15 cellular contexts compared by ENCODE assay signal in genomic region chrX:9911479-9911878, GRCh38. TPM values are rescaled to one million over a fixed set of nuclear protein-coding genes. Genes with fewer than 3 reads are reported as not detected.
DNase-seq lines count a peak whose midpoint lies in the region; ATAC-seq, FAIRE-seq and TF ChIP-seq lines count a peak whose summit lies in the region.
"Had no signal": no experiment of that assay in that cellular context is flagged by ENCODE, and none has a peak within 500 bp of the region (broad histone marks: within the 10 kb centered on the region; RNA-seq: fewer than 3 reads in every experiment).

No MANE protein-coding gene starts in this region.

- H3K9me3 ChIP-seq in GM23248 (ENCODE audit: low read depth) (no peaks in the 10 kb centered on the region), endothelial cell of umbilical vein (replicated peaks; ENCODE audit: control insufficient read depth, insufficient read depth, low read length) (no peaks in the 10 kb centered on the region)
- H3K9me3 ChIP-seq: SJSA1 had no signal

- H2AFZ ChIP-seq in GM23248 (no peak overlapping the region), endothelial cell of umbilical vein (ENCODE audit: low read depth, low read length) (no peak overlapping the region)

- intact Hi-C loops in endothelial cell of umbilical vein (cut with micrococcal nuclease) = loop anchor here (1.0 to 2.0 kb wide), 3 partner anchors 26 to 165 kb away; no protein-coding TSS in a partner anchor

- H3K79me2 ChIP-seq in GM23248 (ENCODE audit: insufficient read depth) = no peaks in the 10 kb centered on the region
- H3K79me2 ChIP-seq in endothelial cell of umbilical vein (ENCODE audit: control insufficient read depth, insufficient read depth, low read length) = no peaks in the 10 kb centered on the region

- H3K27me3 ChIP-seq in GM23248 (replicated peaks; ENCODE audit: insufficient read depth) (no peaks in the 10 kb centered on the region), endothelial cell of umbilical vein (ENCODE audit: control insufficient read depth in 2 of 2, insufficient read depth in 2 of 2, low read length in 2 of 2) (no peaks in the 10 kb centered on the region)
- H3K27me3 ChIP-seq: SJSA1 had no signal

- POLR2A ChIA-PET in endothelial cell of umbilical vein (lab: Charles Lee) = no interaction called here

- in situ Hi-C loops in GM23248 (cut with MboI) = no loop called here

- no peaks in the 10 kb centered on the region for H3K36me3 ChIP-seq in GM23248 (ENCODE audit: low read depth)
- H3K36me3 ChIP-seq in endothelial cell of umbilical vein (ENCODE audit: control insufficient read depth in 2 of 2, extremely low read depth in 1 of 2, insufficient read depth in 2 of 2, low read length in 2 of 2) = no peaks in the 10 kb centered on the region
- H3K36me3 ChIP-seq: SJSA1 had no signal

- TF ChIP-seq POLR2A in endothelial cell of umbilical vein (IDR thresholded peaks at IDR 0.05; ENCODE audit: low read depth, low read length) = no peak

- no peaks in the 10 kb centered on the region for H3F3A ChIP-seq in GM23248 (ENCODE audit: insufficient read depth)

- H4K20me1 ChIP-seq in GM23248 (ENCODE audit: insufficient read depth) (no peaks in the 10 kb centered on the region), endothelial cell of umbilical vein (replicated peaks; ENCODE audit: control insufficient read depth, extremely low read depth, insufficient read depth, low read length) (no peaks in the 10 kb centered on the region)

- H3K9ac ChIP-seq in GM23248 (no peak overlapping the region), endothelial cell of umbilical vein (replicated peaks; ENCODE audit: extremely low read depth, insufficient read depth, low read length) (peak overlapping the region; percentile 7)

- no peaks in the 10 kb centered on the region for H3K9me1 ChIP-seq in endothelial cell of umbilical vein (replicated peaks; ENCODE audit: control insufficient read depth, extremely low read depth, insufficient read depth, low read length)

- ATAC-seq in HG02938 (IDR thresholded peaks at IDR 0.05; ENCODE audit: unreplicated experiment) (no peak), HG03378 (IDR thresholded peaks at IDR 0.05; ENCODE audit: unreplicated experiment) (no peak), SK-N-SH treated with all-trans-retinoic acid at 6 μM for 48 hours (no peak)

- DNase-seq in GM23248 = peak; percentile 51
- peak; percentile 11 for DNase-seq in NCI-H510A (lab: John Stamatoyannopoulos, UW)
- DNase-seq in endothelial cell of umbilical vein (ENCODE audit: low read depth, low spot score) = peak; percentile 58
- no peak for DNase-seq in NK-92 (lab: John Stamatoyannopoulos, UW; ENCODE audit: unreplicated experiment)
- DNase-seq: CD4-positive, alpha-beta T cell; NCI-H1092 treated with DMSO at 0.1 percent for 48 hours; right cardiac atrium had no signal

- H3K9me3 Mint-ChIP-seq in nephron = no peaks in the 10 kb centered on the region
- H3K9me3 Mint-ChIP-seq: CD4-positive, alpha-beta T cell had no signal

- peak overlapping the region in 2 of 3 experiments; percentile 74 to 83 for H3K27ac Mint-ChIP-seq in nephron
- H3K27ac Mint-ChIP-seq: CD4-positive, alpha-beta T cell had no signal

- TF ChIP-seq CTCF in endothelial cell of umbilical vein (IDR thresholded peaks at IDR 0.05; ENCODE audit: extremely low read depth in 1 of 2, insufficient read depth in 1 of 2, low read depth in 1 of 2, low read length in 2 of 2) (no peak), nephron (IDR thresholded peaks at IDR 0.05; ENCODE audit: unreplicated experiment in 3 of 3) (no peak)

- H3K27me3 Mint-ChIP-seq in nephron (ENCODE audit: low read depth) = no peaks in the 10 kb centered on the region

- H3K27ac ChIP-seq in GM23248 (no peak overlapping the region), endothelial cell of umbilical vein (ENCODE audit: insufficient read depth, low read depth, low read length) (peak overlapping the region; percentile 78)
- H3K27ac ChIP-seq: HL-60, SJSA1 had no signal

- dilution Hi-C loops in endothelial cell of umbilical vein (cut with MboI; ENCODE audit: extremely low pct_ligation_motif_present, low sequenced_read_pairs) = no loop called here

- peaks cover 7% of the 10 kb centered on the region; the same call in 1 of the 2 replicates for H3K4me1 ChIP-seq in GM23248 (ENCODE audit: insufficient read depth)
- peaks cover 16% of the 10 kb centered on the region for H3K4me1 ChIP-seq in endothelial cell of umbilical vein (ENCODE audit: control insufficient read depth, extremely low read depth, insufficient read depth, low read length)

- peak; percentile 91 for FAIRE-seq in endothelial cell of umbilical vein (lab: Jason Lieb, UNC)
- FAIRE-seq: endometrium had no signal

- H3K9me2 ChIP-seq in GM23248 (ENCODE audit: insufficient read depth) = no peaks in the 10 kb centered on the region

- CTCF ChIA-PET in endothelial cell of umbilical vein (lab: Charles Lee) = no interaction called here

- H3K4me3 ChIP-seq in GM23248 (no peak overlapping the region), endothelial cell of umbilical vein (replicated peaks in 1 of 3; ENCODE audit: insufficient read depth in 1 of 3, low read depth in 1 of 3, low read length in 3 of 3) (no peak overlapping the region)
- H3K4me3 ChIP-seq: SJSA1 had no signal

- WGBS in GM23248 (ENCODE audit: low coverage in 1 of 2, low lambda C conversion rate in 2 of 2, missing lambda C conversion rate in 2 of 2), 2 experiments = 42 to 55% methylated on average over 4 to 7 of the region's 7 CpGs

- peaks cover 20% of the 10 kb centered on the region for H3K4me1 Mint-ChIP-seq in nephron

- peaks cover 6% of the 10 kb centered on the region for H3K36me3 Mint-ChIP-seq in nephron (ENCODE audit: low read depth)

- H3K4me2 ChIP-seq in GM23248 (ENCODE audit: unreplicated experiment) = peak overlapping the region; percentile 35
- peak overlapping the region; percentile 45 for H3K4me2 ChIP-seq in endothelial cell of umbilical vein (ENCODE audit: insufficient read depth, low read length)

- no peak overlapping the region for H3K4me3 Mint-ChIP-seq in nephron
- H3K4me3 Mint-ChIP-seq: CD4-positive, alpha-beta T cell had no signal

- BruUV-seq in endothelial cell of umbilical vein (replicated peaks; lab: Mats Ljungman, UMichigan) = no TSS peak

TF ChIP-seq in endothelial cell of umbilical vein, 7 proteins besides CTCF, POLR2A, EP300 and RAD21:
- TF ChIP-seq JUN (IDR thresholded peaks at IDR 0.05; ENCODE audit: borderline replicate concordance, insufficient read depth, insufficient read length, low read depth) (peak; percentile 51), GATA2 (IDR thresholded peaks at IDR 0.05; ENCODE audit: insufficient read depth, insufficient read length, low read depth, low read length) (no peak), MYC (IDR thresholded peaks at IDR 0.05; ENCODE audit: low read depth, low read length) (no peak), FOS (IDR thresholded peaks at IDR 0.05; ENCODE audit: borderline replicate concordance, insufficient read depth, low read length) (no peak), POLR2AphosphoS5 (IDR thresholded peaks at IDR 0.05; ENCODE audit: insufficient read depth, low read depth, low read length) (peak; percentile 20), EZH2 (IDR thresholded peaks at IDR 0.05; ENCODE audit: borderline replicate concordance, low read depth, low read length, severe bottlenecking) (no peak)
- TF ChIP-seq, protein P1, sequence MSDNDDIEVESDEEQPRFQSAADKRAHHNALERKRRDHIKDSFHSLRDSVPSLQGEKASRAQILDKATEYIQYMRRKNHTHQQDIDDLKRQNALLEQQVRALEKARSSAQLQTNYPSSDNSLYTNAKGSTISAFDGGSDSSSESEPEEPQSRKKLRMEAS (IDR thresholded peaks at IDR 0.05; ENCODE audit: insufficient read depth, insufficient read length) = no peak

TF ChIP-seq in SK-N-SH treated with all-trans-retinoic acid at 6 μM for 48 hours, 23 proteins besides CTCF, POLR2A, EP300 and RAD21 (continues in another document):
- TF ChIP-seq TSHZ2 (CRISPR knock-in tag; IDR thresholded peaks at IDR 0.05) (no peak), ZNF565 (CRISPR knock-in tag; conservative IDR thresholded peaks at IDR 0.05; ENCODE audit: low read depth) (no peak)

RNA-seq across cellular contexts. Expression of gene CLDN34, which starts 55.7 kb away (rescaled TPM):
- total RNA-seq in GM23248 (2014; rRNA removed; shearing (Covaris generic)) = not detected in 2 replicates
- not detected in 2 replicates for polyA plus RNA-seq in GM23248 (2016; fragmentation: Nextera tagmentation; extraction: Ambion mirVana)
- total RNA-seq in endothelial cell of umbilical vein = 0.35 and 0.46 TPM in 2 replicates
- 0.08 and 0.14 TPM in 2 replicates for polyA plus RNA-seq in endothelial cell of umbilical vein
- polyA plus RNA-seq in endothelial cell of umbilical vein (2011; cell fraction: cytosol; rRNA removed) = 0.08 and 0.12 TPM in 2 replicates
- 0.88 and 0.99 TPM in 2 replicates for polyA plus RNA-seq in endothelial cell of umbilical vein (2011; cell fraction: nucleus; rRNA removed)
- not detected in 2 replicates for polyA plus RNA-seq in endothelial cell of umbilical vein (2012)
- 0.40 and 1.8 TPM in 2 replicates for polyA minus RNA-seq in endothelial cell of umbilical vein
- polyA minus RNA-seq in endothelial cell of umbilical vein (2011; cell fraction: cytosol; rRNA and poly(A)+ RNA removed) = not detected
- 2.0 and 2.6 TPM in 2 replicates for polyA minus RNA-seq in endothelial cell of umbilical vein (2011; cell fraction: nucleus; rRNA and poly(A)+ RNA removed)
- total RNA-seq: CD4-positive, alpha-beta T cell; NCI-H460; SJSA1 had no signal
- polyA plus RNA-seq: right cardiac atrium had no signal
